In the genomic region with DNA sequence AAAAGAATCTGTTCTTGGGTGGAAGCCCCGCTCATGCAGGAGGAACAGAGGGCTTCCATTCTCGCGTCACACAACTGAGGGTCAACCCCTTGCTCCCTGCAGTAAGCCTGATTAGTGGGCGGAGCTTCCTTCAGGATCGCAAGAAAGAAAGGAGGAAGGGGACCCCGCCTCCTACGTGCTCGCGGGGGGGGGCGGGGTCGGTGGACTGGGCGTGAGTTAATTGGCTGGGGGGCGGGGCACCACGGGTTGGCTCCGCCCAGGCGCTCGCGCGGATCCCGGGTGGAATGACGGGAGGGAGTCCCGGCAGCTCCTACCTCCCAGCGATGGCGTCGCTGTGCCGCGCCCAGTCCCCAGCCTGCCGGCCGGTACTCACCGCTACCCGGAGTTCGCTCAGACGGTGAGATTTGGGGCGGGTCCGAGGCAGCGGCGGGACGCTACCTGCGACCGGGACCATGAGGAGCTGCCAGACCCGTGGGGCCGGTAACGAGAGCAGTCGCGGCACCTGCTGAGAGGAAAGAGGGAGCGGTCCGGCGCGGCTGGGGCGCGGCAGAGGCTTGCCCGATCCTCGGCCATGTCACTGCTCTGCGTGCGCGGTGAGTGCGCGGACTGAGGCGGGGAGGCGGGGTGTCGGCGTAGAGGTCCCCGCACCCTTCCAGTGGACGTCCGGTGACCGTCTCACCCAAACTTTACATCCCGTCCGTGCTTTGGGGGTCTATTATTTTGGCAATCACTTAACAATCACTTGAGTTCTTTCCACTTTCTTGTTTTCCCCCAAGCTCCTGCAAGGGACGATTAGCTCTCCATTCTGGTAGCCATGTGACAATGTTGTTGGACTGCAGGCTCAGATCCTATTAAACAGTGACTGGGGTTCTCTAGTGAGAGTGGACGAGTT, we compare ENCODE assay signal across 8 cellular contexts.
DNase-seq lines count a peak whose midpoint lies in the region; ATAC-seq lines count a peak whose summit lies in the region.

A gene (plus strand): TSS at position 297 of the 892 bp plus-strand sequence. CDS start 275 bp downstream, at position 572.

- H3K27ac ChIP-seq in layer of hippocampus (ENCODE audit: low read depth, low read length), result peak within 1 kb of the TSS; percentile 79

- H3K27me3 ChIP-seq in layer of hippocampus (ENCODE audit: control insufficient read depth, insufficient read depth, low read length), result no peaks in the 10 kb centered on the region

- DNase-seq in NCI-H510A (lab: John Stamatoyannopoulos, UW) (peak; percentile 81), cortex of kidney (lab: John Stamatoyannopoulos, UW) (peak; percentile 73), NAMALWA (ENCODE audit: low spot score) (no peak)
- DNase-seq in activated CD4-positive, alpha-beta T cell treated with anti-CD3 and anti-CD28 coated beads, Interleukin-2, amount 50 U/mL, for 1 hour, result peak; percentile 66
- peak; percentile 42 to 58 for DNase-seq in stimulated activated CD4-positive, alpha-beta T cell treated with anti-CD3 and anti-CD28 coated beads, Interleukin-1b, Interleukin-23, amount 100 ng/mL, for 1 hour (ENCODE audit: low read depth in 2 of 2)

- ATAC-seq in GM18867 (IDR thresholded peaks at IDR 0.05; ENCODE audit: unreplicated experiment) (peak; percentile 63), HG03196 (IDR thresholded peaks at IDR 0.05; ENCODE audit: unreplicated experiment) (peak; percentile 53)
